Comparison of ENCODE assay signal across 8 cellular contexts in the genomic region with DNA sequence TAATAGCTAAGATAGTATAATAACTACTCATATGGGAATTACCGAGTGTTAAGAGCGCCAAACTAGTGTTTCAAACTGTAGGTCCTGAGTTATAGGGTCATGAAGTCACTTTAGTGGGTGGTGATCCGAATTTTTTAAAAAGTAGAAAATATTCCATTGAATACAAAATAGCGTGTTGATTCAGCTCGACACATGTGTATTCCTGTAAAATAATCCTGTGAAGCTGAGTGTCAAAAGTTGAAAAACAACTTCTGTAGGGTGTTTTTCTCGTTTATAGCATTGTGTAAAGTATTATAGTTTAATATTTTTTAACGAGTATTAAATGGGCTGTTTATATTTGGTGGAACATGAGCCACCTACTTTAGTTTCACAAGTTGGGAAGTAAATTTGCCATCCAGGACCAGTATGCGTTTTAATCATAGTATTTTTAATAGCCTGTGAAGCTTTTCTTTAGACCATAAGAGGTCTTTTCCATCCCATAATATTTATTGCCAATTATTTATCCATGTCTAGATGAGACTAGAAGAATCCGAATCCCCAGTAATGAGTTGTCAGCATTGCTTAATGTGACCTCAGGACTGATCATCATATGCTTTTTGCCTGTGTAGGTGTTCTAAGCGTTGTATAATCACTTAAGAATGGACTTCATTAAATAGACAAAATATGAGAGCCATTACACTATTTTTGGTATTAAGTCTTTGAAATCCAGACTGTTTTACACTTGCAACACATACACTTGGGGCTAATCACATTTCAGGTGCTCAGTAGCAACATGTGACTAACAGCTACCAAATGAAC.
A peak's percentile ranks its signal among the peaks of the same experiment; 100 is the strongest.
DNase-seq lines count a peak whose midpoint lies in the region; TF ChIP-seq lines count a peak whose summit lies in the region.

No MANE protein-coding gene starts in this region.

- H2AFZ ChIP-seq in PC-9 = no peak overlapping the region

- POLR2A ChIA-PET in PC-9 (lab: Charles Lee; ENCODE audit: unreplicated experiment) = interaction anchor here (0.7 to 0.8 kb wide), 2 partner anchors 17 to 37 kb away, joined by 9 to 29 read pairs; no protein-coding TSS in a partner anchor

- WGBS in prostate gland = 10% methylated on average over 10 of the region's 10 CpGs

- H3K4me3 ChIP-seq in DOHH2 (ENCODE audit: low read length) (peak overlapping the region; percentile 91), PC-9 (peak overlapping the region; percentile 83), prostate gland (peak overlapping the region; percentile 95 to 98)

- no TSS peak for BruUV-seq in PC-9 (replicated peaks; lab: Mats Ljungman, UMichigan)

- peaks cover 66% of the 10 kb centered on the region for H3K4me1 ChIP-seq in DOHH2 (ENCODE audit: control insufficient read depth, low read length)
- peaks cover 35% of the 10 kb centered on the region for H3K4me1 ChIP-seq in PC-9 (replicated peaks; ENCODE audit: insufficient read depth)
- peaks cover 6% of the 10 kb centered on the region for H3K4me1 ChIP-seq in prostate gland (replicated peaks)

- H3K27me3 ChIP-seq in DOHH2 (ENCODE audit: control insufficient read depth, low read length) (no peaks in the 10 kb centered on the region), PC-9 (ENCODE audit: insufficient read depth, low read depth) (no peaks in the 10 kb centered on the region), prostate gland (replicated peaks; ENCODE audit: insufficient read depth) (no peaks in the 10 kb centered on the region)

- no peak for DNase-seq in PC-9
- DNase-seq in epithelial cell of prostate (ENCODE audit: low read depth, low spot score) = no peak
- no peak for DNase-seq in prostate gland (ENCODE audit: low spot score)
- no peak for DNase-seq in NCI-H526 treated with DMSO at 0.1 percent for 48 hours (lab: John Stamatoyannopoulos, UW)
- no peak for DNase-seq in superior temporal gyrus (ENCODE audit: extremely low spot score)
- DNase-seq in SW480 (ENCODE audit: low spot score) = no peak
- DNase-seq in KBM-7 = no peak

- H4K20me1 ChIP-seq in DOHH2 (ENCODE audit: control insufficient read depth, insufficient read depth, low read depth, low read length) = peaks cover 33% of the 10 kb centered on the region; the same call in 1 of the 2 replicates
- peaks cover 66% of the 10 kb centered on the region for H4K20me1 ChIP-seq in PC-9 (ENCODE audit: insufficient read depth)

- in situ Hi-C loops in KBM-7 (cut with MboI; ENCODE audit: low pct_unique_long_range_greater_than_20kb, low sequenced_read_pairs) = no loop called here

- H3K79me2 ChIP-seq in DOHH2 (ENCODE audit: control insufficient read depth, low read length) = peaks cover 69% of the 10 kb centered on the region
- H3K79me2 ChIP-seq in PC-9 (ENCODE audit: low read depth) = peaks cover 66% of the 10 kb centered on the region

- H3K9me2 ChIP-seq in DOHH2 (replicated peaks; ENCODE audit: control insufficient read depth, low read length) = no peaks in the 10 kb centered on the region
- no peaks in the 10 kb centered on the region for H3K9me2 ChIP-seq in PC-9 (ENCODE audit: insufficient read depth)

- H3K27ac ChIP-seq in DOHH2 (ENCODE audit: low read depth, low read length) (peak overlapping the region; percentile 76), PC-9 (no peak overlapping the region), epithelial cell of prostate (peak overlapping the region; percentile 97), prostate gland (peak overlapping the region; percentile 99 to 100)

- H3K9me3 ChIP-seq in DOHH2 (ENCODE audit: control insufficient read depth, insufficient read depth, low read length) (no peaks in the 10 kb centered on the region), PC-9 (ENCODE audit: insufficient read depth, low read depth) (no peaks in the 10 kb centered on the region), prostate gland (no peaks in the 10 kb centered on the region)

- H3F3A ChIP-seq in DOHH2 (ENCODE audit: control insufficient read depth, insufficient read depth) = peaks cover 15% of the 10 kb centered on the region
- peaks cover 7% of the 10 kb centered on the region for H3F3A ChIP-seq in PC-9 (ENCODE audit: insufficient read depth, low read depth)

- intact Hi-C loops in PC-9 (cut with micrococcal nuclease; ENCODE audit: unreplicated experiment) (loop anchor here (5.0 kb wide), 2 partner anchors 81 to 1071 kb away; partner anchors contain the start of gene CARD19), prostate gland (cut with DNase I) (no loop called here)

- no peak for TF ChIP-seq POLR2A in prostate gland (IDR thresholded peaks at IDR 0.05)

- CTCF ChIA-PET in PC-9 (lab: Charles Lee) = interaction anchor here (0.5 to 0.6 kb wide), 2 partner anchors 43 to 131 kb away, joined by 3 to 9 read pairs; no protein-coding TSS in a partner anchor

- no peak for TF ChIP-seq CTCF in DOHH2 (IDR thresholded peaks at IDR 0.05; ENCODE audit: low read depth, low read length, poor library complexity, severe bottlenecking)
- TF ChIP-seq CTCF in PC-9 (conservative IDR thresholded peaks at IDR 0.05) = no peak
- no peak for TF ChIP-seq CTCF in prostate gland (IDR thresholded peaks at IDR 0.05)

- H3K4me2 ChIP-seq in DOHH2 (ENCODE audit: low read length) = peak overlapping the region; percentile 79
- H3K4me2 ChIP-seq in PC-9 = peak overlapping the region; percentile 84

- H3K36me3 ChIP-seq in DOHH2 (ENCODE audit: control insufficient read depth, low read length) (peaks cover 62% of the 10 kb centered on the region), PC-9 (ENCODE audit: low read depth) (peaks cover 11% of the 10 kb centered on the region), prostate gland (no peaks in the 10 kb centered on the region)
